Comparison of ENCODE assay signal across 26 cellular contexts in genomic region chr6:1231941-1232340, GRCh38.
DNase-seq lines count a peak whose midpoint lies in the region; ATAC-seq, FAIRE-seq and TF ChIP-seq lines count a peak whose summit lies in the region.
"Had no signal": no experiment of that assay in that cellular context is flagged by ENCODE, and none has a peak within 500 bp of the region (broad histone marks: within the 10 kb centered on the region; RNA-seq: fewer than 3 reads in every experiment).

No MANE protein-coding gene starts in this region.

- peaks cover 5% of the 10 kb centered on the region for H3K36me3 Mint-ChIP-seq in MCF 10A (ENCODE audit: insufficient read depth, unreplicated experiment)
- H3K36me3 Mint-ChIP-seq: CD8-positive, alpha-beta T cell had no signal

- no peak overlapping the region for H3K4me2 ChIP-seq in mammary epithelial cell (ENCODE audit: insufficient read depth, low read depth, low read length)
- H3K4me2 ChIP-seq: PC-9 had no signal

- POLR2A ChIA-PET in MCF 10A (lab: Yijun Ruan, JAX), result interaction anchor here (1.2 kb wide), 1 partner anchor 35 kb away, joined by 3 read pairs; no protein-coding TSS in a partner anchor

- intact Hi-C loops in mammary epithelial cell (cut with micrococcal nuclease), result no loop called here
- intact Hi-C loops in MCF 10A (cut with micrococcal nuclease), result no loop called here
- intact Hi-C loops in thyroid gland (cut with DNase I), result no loop called here

- H3K4me1 Mint-ChIP-seq in MCF 10A (ENCODE audit: insufficient read depth, unreplicated experiment), result peaks cover 13% of the 10 kb centered on the region
- H3K4me1 Mint-ChIP-seq: B cell had no signal

- TF ChIP-seq POLR2A in thyroid gland (IDR thresholded peaks at IDR 0.05), result no peak

- no peak overlapping the region for H2AFZ ChIP-seq in mammary epithelial cell (ENCODE audit: low read depth, low read length)
- H2AFZ ChIP-seq: GM23248, PC-9 had no signal

- in situ Hi-C loops in mammary epithelial cell (cut with MboI; ENCODE audit: low sequenced_read_pairs in 2 of 2), result no loop called here

- ATAC-seq in foreskin keratinocyte, result peak; percentile 16
- ATAC-seq: CD8-positive, alpha-beta T cell had no signal

- no TSS peak for BruUV-seq in mammary epithelial cell (replicated peaks; lab: Mats Ljungman, UMichigan)
- BruUV-seq in MCF 10A (replicated peaks; lab: Mats Ljungman, UMichigan), result no TSS peak

- no peak overlapping the region for H3K9ac ChIP-seq in mammary epithelial cell (ENCODE audit: insufficient read depth, low read length)
- H3K9ac ChIP-seq: GM23248 had no signal

- H3K27me3 ChIP-seq in mammary epithelial cell (ENCODE audit: insufficient read depth, low read length) (no peaks in the 10 kb centered on the region), bronchial epithelial cell (ENCODE audit: control insufficient read depth, insufficient read depth, low read length) (peaks cover 1% of the 10 kb centered on the region), foreskin keratinocyte (no peaks in the 10 kb centered on the region), thyroid gland (no peaks in the 10 kb centered on the region)

- H3K27me3 Mint-ChIP-seq in MCF 10A (ENCODE audit: insufficient read depth, unreplicated experiment), result no peaks in the 10 kb centered on the region

- H3K4me1 ChIP-seq in mammary epithelial cell (ENCODE audit: insufficient read depth, low read length) (no peaks in the 10 kb centered on the region), foreskin keratinocyte (no peaks in the 10 kb centered on the region), thyroid gland (peaks cover 16 to 36% of the 10 kb centered on the region in 2 donors)

- H3K4me3 ChIP-seq in mammary epithelial cell (replicated peaks in 1 of 3; ENCODE audit: insufficient read depth in 1 of 3, low read depth in 2 of 3, low read length in 3 of 3) (no peak overlapping the region), bronchial epithelial cell (ENCODE audit: low read depth, low read length) (no peak overlapping the region), thyroid gland (replicated peaks in 1 of 3) (no peak overlapping the region)
- H3K4me3 ChIP-seq: GM23248, PC-9 had no signal

- no peaks in the 10 kb centered on the region for H3K36me3 ChIP-seq in mammary epithelial cell (ENCODE audit: insufficient read depth, low read length)
- no peaks in the 10 kb centered on the region for H3K36me3 ChIP-seq in bronchial epithelial cell (ENCODE audit: control insufficient read depth, insufficient read depth, low read length)
- no peaks in the 10 kb centered on the region for H3K36me3 ChIP-seq in thyroid gland

- no peak overlapping the region for H3K27ac Mint-ChIP-seq in MCF 10A (ENCODE audit: low read depth, unreplicated experiment)
- H3K27ac Mint-ChIP-seq: B cell; CD8-positive, alpha-beta T cell; H9 had no signal

- no peaks in the 10 kb centered on the region for H4K20me1 ChIP-seq in mammary epithelial cell (ENCODE audit: insufficient read depth, low read length)

- DNase-seq in mammary epithelial cell (peak; percentile 38), MCF 10A (ENCODE audit: unreplicated experiment) (no peak), bronchial epithelial cell (ENCODE audit: low read depth) (peak; percentile 85), foreskin keratinocyte (peak; percentile 24 to 54), thyroid gland (no peak), LoVo (ENCODE audit: low spot score) (no peak), DMS79 (lab: John Stamatoyannopoulos, UW) (no peak)
- no peak for DNase-seq in stimulated activated naive CD4-positive, alpha-beta T cell treated with Interleukin-2 at 50 U/mL for 16 hours (lab: John Stamatoyannopoulos, UW)
- DNase-seq: Calu3; CD8-positive, alpha-beta T cell; DMS153; GM23248; H9; KBM-7; NCI-H1048; NCI-H1417; NCI-H1694; NCI-H2029 treated with DMSO at 0.1 percent for 48 hours; NCI-H446 treated with DMSO at 0.1 percent for 48 hours; NCI-H526 treated with DMSO at 0.1 percent for 48 hours; PC-9; SHP77 treated with DMSO at 0.1 percent for 48 hours had no signal

- dilution Hi-C loops in mammary epithelial cell (cut with HindIII; ENCODE audit: low sequenced_read_pairs), result no loop called here

- H3K9me3 Mint-ChIP-seq in MCF 10A (ENCODE audit: unreplicated experiment), result no peaks in the 10 kb centered on the region
- H3K9me3 Mint-ChIP-seq: CD8-positive, alpha-beta T cell; H9 had no signal

- H3K79me2 ChIP-seq in mammary epithelial cell (ENCODE audit: insufficient read depth, low read length), result no peaks in the 10 kb centered on the region

- H3K4me3 Mint-ChIP-seq in MCF 10A (ENCODE audit: unreplicated experiment), result no peak overlapping the region
- H3K4me3 Mint-ChIP-seq: B cell; CD8-positive, alpha-beta T cell; H9 had no signal

- CTCF ChIA-PET in mammary epithelial cell (lab: Charles Lee; ENCODE audit: low non-redundant PET) (no interaction called here), MCF 10A (lab: Yijun Ruan, JAX) (no interaction called here)

- no peak for TF ChIP-seq CTCF in mammary epithelial cell (conservative IDR thresholded peaks at IDR 0.05 in 1 of 2, IDR thresholded peaks at IDR 0.05 in 1 of 2; ENCODE audit: extremely low read depth in 1 of 2, insufficient read depth in 1 of 2, low read depth in 1 of 2, low read length in 2 of 2)
- no peak for TF ChIP-seq CTCF in MCF 10A (IDR thresholded peaks at IDR 0.05; ENCODE audit: unreplicated experiment)
- TF ChIP-seq CTCF in bronchial epithelial cell (IDR thresholded peaks at IDR 0.05; ENCODE audit: insufficient read depth, low read length, severe bottlenecking), result no peak
- no peak for TF ChIP-seq CTCF in foreskin keratinocyte (conservative IDR thresholded peaks at IDR 0.05)
- TF ChIP-seq CTCF in thyroid gland (IDR thresholded peaks at IDR 0.05), result no peak

- WGBS in mammary epithelial cell (ENCODE audit: low coverage, missing lambda C conversion rate), result 18% methylated on average over 4 of the region's 4 CpGs
- WGBS in thyroid gland, 2 donors, result 38 to 47% methylated on average over 4 of the region's 4 CpGs

- H3K9me3 ChIP-seq in mammary epithelial cell (replicated peaks; ENCODE audit: insufficient read depth, low read length) (no peaks in the 10 kb centered on the region), thyroid gland (no peaks in the 10 kb centered on the region)

- FAIRE-seq in bronchial epithelial cell (lab: Jason Lieb, UNC), result peak; percentile 13
- FAIRE-seq: GM18507 had no signal

- H3K27ac ChIP-seq in mammary epithelial cell (ENCODE audit: insufficient read depth, low read depth, low read length) (no peak overlapping the region), foreskin keratinocyte (no peak overlapping the region), thyroid gland (peak overlapping the region in 2 of 3 donors; percentile 16 to 35)
- H3K27ac ChIP-seq: 22Rv1, C4-2B, GM23248, PC-9 had no signal

Comparison
In these comparisons a context has a peak if more than half of its experiments do, and no peak if none do; other contexts are left out.
1. DNase-seq: peak in mammary epithelial cell (single experiment), bronchial epithelial cell (single experiment) and foreskin keratinocyte (2 of 2); none in MCF 10A (single experiment), thyroid gland (0 of 2), LoVo (single experiment), DMS79 (single experiment) and stimulated activated naive CD4-positive, alpha-beta T cell treated with Interleukin-2 at 50 U/mL for 16 hours (single experiment).
2. H3K27ac ChIP-seq: peak in thyroid gland (2 of 3); none in mammary epithelial cell (single experiment) and foreskin keratinocyte (single experiment).